In the genomic region with DNA sequence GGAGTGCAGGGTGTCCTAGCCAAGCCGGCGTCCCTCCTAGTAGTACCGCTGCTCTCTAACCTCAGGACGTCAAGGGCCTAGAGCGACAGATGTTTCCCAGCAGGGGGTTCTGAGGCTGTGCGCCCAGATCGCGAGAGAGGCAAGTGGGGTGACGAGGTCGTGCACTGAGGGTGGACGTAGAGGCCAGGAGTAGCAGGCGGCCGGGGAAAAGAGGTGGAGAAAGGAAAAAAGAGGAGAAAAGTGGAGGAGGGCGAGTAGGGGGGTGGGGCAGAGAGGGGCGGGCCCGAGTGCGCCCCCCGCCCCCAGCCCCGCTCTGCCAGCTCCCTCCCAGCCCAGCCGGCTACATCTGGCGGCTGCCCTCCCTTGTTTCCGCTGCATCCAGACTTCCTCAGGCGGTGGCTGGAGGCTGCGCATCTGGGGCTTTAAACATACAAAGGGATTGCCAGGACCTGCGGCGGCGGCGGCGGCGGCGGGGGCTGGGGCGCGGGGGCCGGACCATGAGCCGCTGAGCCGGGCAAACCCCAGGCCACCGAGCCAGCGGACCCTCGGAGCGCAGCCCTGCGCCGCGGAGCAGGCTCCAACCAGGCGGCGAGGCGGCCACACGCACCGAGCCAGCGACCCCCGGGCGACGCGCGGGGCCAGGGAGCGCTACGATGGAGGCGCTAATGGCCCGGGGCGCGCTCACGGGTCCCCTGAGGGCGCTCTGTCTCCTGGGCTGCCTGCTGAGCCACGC, we compare ENCODE assay signal across 1 cellular context.
TF ChIP-seq lines count a peak whose summit lies in the region.

MMP2 (plus strand) TSS at position 372 of the 733 bp plus-strand sequence; CDS start at position 654, 282 bp downstream.

TF ChIP-seq in A549, 52 proteins besides CTCF, POLR2A, EP300 and RAD21 (continued from another document):
- TF ChIP-seq ELK1 (IDR thresholded peaks at IDR 0.05; ENCODE audit: low read depth, low read length), result no peak
